ENCODE assay signal across 16 cellular contexts in genomic region chr17:58210922-58211321, GRCh38. TPM values are rescaled to one million over a fixed set of nuclear protein-coding genes. Genes with fewer than 3 reads are reported as not detected.
A peak's percentile ranks its signal among the peaks of the same experiment; 100 is the strongest.
DNase-seq lines count a peak whose midpoint lies in the region; ATAC-seq and TF ChIP-seq lines count a peak whose summit lies in the region.
"Had no signal": no experiment of that assay in that cellular context is flagged by ENCODE, and none has a peak within 500 bp of the region (broad histone marks: within the 10 kb centered on the region; RNA-seq: fewer than 3 reads in every experiment).

No MANE protein-coding gene starts in this region.

- no peak overlapping the region for H2AFZ ChIP-seq in SK-N-SH (ENCODE audit: low read depth)

- ATAC-seq in SK-N-SH treated with all-trans-retinoic acid at 6 μM for 48 hours (no peak), GM18502 (IDR thresholded peaks at IDR 0.05; ENCODE audit: poor library complexity, unreplicated experiment) (no peak)

- H3K9me3 ChIP-seq in SK-N-SH: no peaks in the 10 kb centered on the region
- H3K9me3 ChIP-seq: transverse colon had no signal

- no peak for TF ChIP-seq EP300 in SK-N-SH (IDR thresholded peaks at IDR 0.05; ENCODE audit: borderline replicate concordance in 1 of 2, low read depth in 1 of 2, low read length in 1 of 2)

- H3K9me2 ChIP-seq in SK-N-SH: no peaks in the 10 kb centered on the region

- POLR2A ChIA-PET in SK-N-SH (lab: Yijun Ruan, JAX): no interaction called here

- no peak overlapping the region for H3K27ac ChIP-seq in SK-N-SH (ENCODE audit: low read depth in 2 of 2, low read length in 1 of 2)
- H3K27ac ChIP-seq: transverse colon had no signal

- no peaks in the 10 kb centered on the region for H4K20me1 ChIP-seq in SK-N-SH (ENCODE audit: insufficient read depth)

- in situ Hi-C loops in SK-MEL-5 (cut with HindIII; ENCODE audit: low pct_unique_long_range_greater_than_20kb, low sequenced_read_pairs): no loop called here

- H3K27me3 ChIP-seq in SK-N-SH (ENCODE audit: insufficient read depth): no peaks in the 10 kb centered on the region
- H3K27me3 ChIP-seq: transverse colon had no signal

- DNase-seq in SK-N-SH (no peak), SK-MEL-5 (ENCODE audit: low read depth, low spot score) (peak; percentile 20), retinal pigment epithelial cell (ENCODE audit: low read depth) (no peak), DMS153 treated with DMSO at 0.1 percent for 48 hours (lab: John Stamatoyannopoulos, UW; ENCODE audit: unreplicated experiment) (no peak)
- DNase-seq: activated naive CD8-positive, alpha-beta T cell treated with anti-CD3 and anti-CD28 coated beads, Interleukin-2, amount 10 ng/mL, durations not matched to agents 7 days and 5 days; activated T-cell treated with anti-CD3 and anti-CD28 coated beads for 4 hours; CD8-positive, alpha-beta memory T cell; naive B cell; OCI-M1; stimulated activated CD4-positive, alpha-beta T cell treated with anti-CD3 and anti-CD28 coated beads, Interleukin-2, amount 100 ng/mL, for 24 hours; transverse colon had no signal

- no peaks in the 10 kb centered on the region for H3F3A ChIP-seq in SK-N-SH (replicated peaks; ENCODE audit: insufficient read depth)

- TF ChIP-seq RAD21 in SK-N-SH (IDR thresholded peaks at IDR 0.05; ENCODE audit: low read length): no peak

- TF ChIP-seq CTCF in SK-N-SH (IDR thresholded peaks at IDR 0.05) (peak; percentile 42), retinal pigment epithelial cell (conservative IDR thresholded peaks at IDR 0.05; ENCODE audit: low read depth, low read length) (peak; percentile 24)

- H3K79me2 ChIP-seq in SK-N-SH (ENCODE audit: insufficient read depth): no peaks in the 10 kb centered on the region

- peaks cover 13 to 79% of the 10 kb centered on the region in 2 experiments for H3K36me3 ChIP-seq in SK-N-SH (replicated peaks in 1 of 2; ENCODE audit: control insufficient read depth in 1 of 2, insufficient read depth in 2 of 2, low read length in 1 of 2)

- H3K4me3 ChIP-seq in SK-N-SH (ENCODE audit: low read depth in 2 of 2, low read length in 1 of 2) (no peak overlapping the region), retinal pigment epithelial cell (ENCODE audit: low read length) (no peak overlapping the region)
- H3K4me3 ChIP-seq: transverse colon had no signal

- H3K4me1 ChIP-seq in SK-N-SH (ENCODE audit: control insufficient read depth in 1 of 2, insufficient read depth in 2 of 2, low read depth in 1 of 2, low read length in 1 of 2): no peaks in the 10 kb centered on the region
- H3K4me1 ChIP-seq: transverse colon had no signal

- whole genome bisulfite sequencing in SK-N-SH (ENCODE audit: low lambda C conversion rate): 79% methylated on average over 5 of the region's 5 CpGs

- CTCF ChIA-PET in SK-N-SH (lab: Yijun Ruan, JAX): interaction anchor here (1.9 to 2.3 kb wide), 3 partner anchors 8 to 39 kb away, joined by 6 to 10 read pairs (median 7); partner anchors contain the start of gene MKS1

- H3K9ac ChIP-seq in SK-N-SH: no peak overlapping the region

- H3K4me2 ChIP-seq in SK-N-SH: no peak overlapping the region

TF ChIP-seq in SK-N-SH, 30 proteins besides CTCF, POLR2A, EP300 and RAD21 (continues in another document):
- no peak for TF ChIP-seq REST (IDR thresholded peaks at IDR 0.05; ENCODE audit: low read depth, low read length)
- no peak for TF ChIP-seq NRF1 (IDR thresholded peaks at IDR 0.05; ENCODE audit: low read depth, low read length)
- no peak for TF ChIP-seq NFIC (IDR thresholded peaks at IDR 0.05; ENCODE audit: borderline replicate concordance)
- no peak for TF ChIP-seq RXRA (IDR thresholded peaks at IDR 0.05; ENCODE audit: borderline replicate concordance, low read depth)
- TF ChIP-seq MXI1 (IDR thresholded peaks at IDR 0.05; ENCODE audit: low read depth, low read length): no peak
- TF ChIP-seq SIN3A (IDR thresholded peaks at IDR 0.05; ENCODE audit: borderline replicate concordance, low read depth, low read length): no peak

TF ChIP-seq in SK-N-SH treated with all-trans-retinoic acid at 6 μM for 48 hours, 23 proteins besides CTCF, POLR2A, EP300 and RAD21:
- TF ChIP-seq ZFP30 (CRISPR knock-in tag; IDR thresholded peaks at IDR 0.05): no peak
- TF ChIP-seq TCF4 (CRISPR knock-in tag; IDR thresholded peaks at IDR 0.05; ENCODE audit: borderline replicate concordance): no peak
- no peak for TF ChIP-seq PPARA (CRISPR knock-in tag; IDR thresholded peaks at IDR 0.05; ENCODE audit: borderline replicate concordance)
- TF ChIP-seq ZFP3 (CRISPR knock-in tag; IDR thresholded peaks at IDR 0.05): no peak
- no peak for TF ChIP-seq PATZ1 (CRISPR knock-in tag; IDR thresholded peaks at IDR 0.05; ENCODE audit: borderline replicate concordance)
TF ChIP-seq in SK-N-SH treated with all-trans-retinoic acid at 6 μM for 48 hours: peak in this region for 0.

RNA-seq across cellular contexts. Expression of gene MKS1, which starts 8.1 kb away (rescaled TPM):
- 28.5 and 32.8 TPM in 2 replicates for polyA plus RNA-seq in SK-N-SH (2012; rRNA removed)
- polyA plus RNA-seq in SK-N-SH (2012; cell fraction: cytosol; rRNA removed): 22.0 and 22.7 TPM in 2 replicates
- 61.0 and 72.2 TPM in 2 replicates for polyA plus RNA-seq in SK-N-SH (2012; cell fraction: nucleus; rRNA removed)
- 13.7 and 15.0 TPM in 2 replicates for total RNA-seq in SK-MEL-5 (2014; rRNA removed; shearing (Covaris generic))
- 15.8 and 20.5 TPM in 2 replicates for polyA plus RNA-seq in SK-MEL-5 (2015; cell fraction: cytosol; rRNA removed)
- 113 and 122 TPM in 2 replicates for polyA plus RNA-seq in SK-MEL-5 (2015; cell fraction: nucleus; rRNA removed)

RNA-seq across cellular contexts. Expression of gene EPX, which starts 18.4 kb away (rescaled TPM):
- polyA plus RNA-seq in SK-N-SH (2012; rRNA removed): 0.02 TPM in 1 of 2 replicates, not detected in the other
- not detected in 2 replicates for polyA plus RNA-seq in SK-N-SH (2012; cell fraction: cytosol; rRNA removed)
- not detected in 2 replicates for polyA plus RNA-seq in SK-N-SH (2012; cell fraction: nucleus; rRNA removed)
- 0.27 TPM in 1 of 2 replicates, not detected in the other for total RNA-seq in SK-MEL-5 (2014; rRNA removed; shearing (Covaris generic))
- 0.02 and 0.04 TPM in 2 replicates for polyA plus RNA-seq in SK-MEL-5 (2015; cell fraction: cytosol; rRNA removed)
- polyA plus RNA-seq in SK-MEL-5 (2015; cell fraction: nucleus; rRNA removed): not detected in 2 replicates
- total RNA-seq: A673; activated naive CD8-positive, alpha-beta T cell treated with anti-CD3 and anti-CD28 coated beads, Interleukin-2, amount 10 ng/mL, durations not matched to agents 7 days and 5 days; CD8-positive, alpha-beta memory T cell; glomerular endothelial cell; T-helper 1 cell treated with Interleukin-12 subunit alpha and Interleukin-12 subunit beta and Interleukin-4 antibody, amounts not matched to agents 30 ng/mL and 1 ng/mL, for 36 hours; transverse colon had no signal
- polyA plus RNA-seq: CD8-positive, alpha-beta memory T cell had no signal

RNA-seq across cellular contexts. Expression of gene LPO, which starts 27.5 kb away (rescaled TPM):
- polyA plus RNA-seq in SK-N-SH (2012; rRNA removed): 0.02 TPM in 1 of 2 replicates, not detected in the other
- polyA plus RNA-seq in SK-N-SH (2012; cell fraction: cytosol; rRNA removed): 0.05 TPM in 1 of 2 replicates, not detected in the other
- not detected in 2 replicates for polyA plus RNA-seq in SK-N-SH (2012; cell fraction: nucleus; rRNA removed)
- total RNA-seq in SK-MEL-5 (2014; rRNA removed; shearing (Covaris generic)): not detected in 2 replicates
- polyA plus RNA-seq in SK-MEL-5 (2015; cell fraction: cytosol; rRNA removed): 0.12 and 0.58 TPM in 2 replicates
- polyA plus RNA-seq in SK-MEL-5 (2015; cell fraction: nucleus; rRNA removed): 0.20 TPM in 1 of 2 replicates, not detected in the other
- total RNA-seq: activated naive CD8-positive, alpha-beta T cell treated with anti-CD3 and anti-CD28 coated beads, Interleukin-2, amount 10 ng/mL, durations not matched to agents 7 days and 5 days; CD8-positive, alpha-beta memory T cell; glomerular endothelial cell; T-helper 1 cell treated with Interleukin-12 subunit alpha and Interleukin-12 subunit beta and Interleukin-4 antibody, amounts not matched to agents 30 ng/mL and 1 ng/mL, for 36 hours; transverse colon had no signal
- polyA plus RNA-seq: CD8-positive, alpha-beta memory T cell had no signal

RNA-seq across cellular contexts. Expression of gene OR4D2, which starts 44.1 kb away (rescaled TPM):
- not detected in 2 replicates for polyA plus RNA-seq in SK-N-SH (2012; rRNA removed)
- not detected in 2 replicates for polyA plus RNA-seq in SK-N-SH (2012; cell fraction: cytosol; rRNA removed)
- not detected in 2 replicates for polyA plus RNA-seq in SK-N-SH (2012; cell fraction: nucleus; rRNA removed)
- not detected in 2 replicates for total RNA-seq in SK-MEL-5 (2014; rRNA removed; shearing (Covaris generic))
- not detected in 2 replicates for polyA plus RNA-seq in SK-MEL-5 (2015; cell fraction: cytosol; rRNA removed)
- not detected in 2 replicates for polyA plus RNA-seq in SK-MEL-5 (2015; cell fraction: nucleus; rRNA removed)
- total RNA-seq: A673; activated naive CD8-positive, alpha-beta T cell treated with anti-CD3 and anti-CD28 coated beads, Interleukin-2, amount 10 ng/mL, durations not matched to agents 7 days and 5 days; CD8-positive, alpha-beta memory T cell; glomerular endothelial cell; T-helper 1 cell treated with Interleukin-12 subunit alpha and Interleukin-12 subunit beta and Interleukin-4 antibody, amounts not matched to agents 30 ng/mL and 1 ng/mL, for 36 hours; transverse colon had no signal
- polyA plus RNA-seq: CD8-positive, alpha-beta memory T cell had no signal
